ENCODE assay signal across 8 cellular contexts in the genomic region with DNA sequence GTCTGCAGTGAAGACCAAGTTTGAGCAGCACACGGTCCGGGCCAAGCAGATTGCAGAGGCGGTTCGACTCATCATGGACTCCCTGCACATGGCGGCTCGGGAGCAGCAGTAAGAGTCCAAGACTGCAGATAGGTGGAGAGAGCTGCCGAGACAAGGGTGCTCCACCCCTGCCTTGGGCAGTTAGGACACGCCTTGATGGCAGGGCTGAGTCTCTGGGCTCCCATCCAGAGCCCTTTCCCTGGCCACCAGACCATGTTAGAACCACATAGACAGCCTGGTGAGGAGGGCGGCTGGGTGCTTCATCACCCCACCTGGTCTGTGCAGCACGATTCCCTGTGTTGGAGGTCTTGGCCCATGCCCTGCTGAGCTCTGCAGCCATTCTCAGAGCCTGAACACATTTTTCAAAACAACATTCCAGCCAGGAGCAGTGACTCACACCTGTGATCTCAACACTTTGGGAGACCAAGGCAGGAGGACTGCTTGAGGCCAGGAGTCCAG. TPM values are rescaled to one million over a fixed set of nuclear protein-coding genes. Genes with fewer than 3 reads are reported as not detected.
DNase-seq lines count a peak whose midpoint lies in the region; ATAC-seq, FAIRE-seq and TF ChIP-seq lines count a peak whose summit lies in the region.

No MANE protein-coding gene starts in this region.

- no peak for TF ChIP-seq POLR2A in H1 (IDR thresholded peaks at IDR 0.05; ENCODE audit: control extremely low read depth in 1 of 2, low read depth in 2 of 2, low read length in 2 of 2)

- no peaks in the 10 kb centered on the region for H3K79me2 ChIP-seq in H1 (ENCODE audit: control insufficient read depth in 1 of 2, insufficient read depth in 2 of 2, low read length in 2 of 2)

- no peak overlapping the region; a peak in 1 of 7 replicates for H3K9ac ChIP-seq in H1 (replicated peaks in 1 of 4; ENCODE audit: extremely low read depth in 1 of 4, low read depth in 3 of 4, low read length in 3 of 4)

- no peak overlapping the region for H3K23ac ChIP-seq in H1 (ENCODE audit: insufficient read length)

- H3K27ac ChIP-seq in H1 (ENCODE audit: low read depth, low read length), result no peak overlapping the region

- H2AFZ ChIP-seq in H1 (ENCODE audit: low read length), result no peak overlapping the region

- no peak overlapping the region for H4K91ac ChIP-seq in H1 (replicated peaks; ENCODE audit: insufficient read length, low read length)

- H3K4me2 ChIP-seq in H1 (ENCODE audit: insufficient read depth in 1 of 2, low read depth in 2 of 2, low read length in 2 of 2), result no peak overlapping the region

- H3K36me3 ChIP-seq in MG63 (peaks cover 90% of the 10 kb centered on the region), H1 (ENCODE audit: control insufficient read depth in 2 of 4, insufficient read depth in 4 of 4, low read length in 3 of 4) (peaks cover 45 to 78% (median 62%) of the 10 kb centered on the region in 4 experiments)

- H3K18ac ChIP-seq in H1 (ENCODE audit: extremely low read depth, low read length), result no peak overlapping the region

- H2BK12ac ChIP-seq in H1 (ENCODE audit: low read depth, low read length), result 0 out of 2 replicates have a peak overlapping the region, but pooled peaks have one; percentile 39

- peak; percentile 32 for ATAC-seq in left lobe of liver
- ATAC-seq in GM18870 (IDR thresholded peaks at IDR 0.05; ENCODE audit: unreplicated experiment), result no peak

- peak; percentile 73 for DNase-seq in Caki2 (ENCODE audit: low read depth)
- DNase-seq in MG63, result peak; percentile 64
- no peak for DNase-seq in H1 (ENCODE audit: low read depth in 1 of 2, low spot score in 2 of 2)
- no peak for DNase-seq in left lobe of liver (ENCODE audit: low spot score)
- DNase-seq in Kasumi-1 (lab: John Stamatoyannopoulos, UW), result no peak
- no peak for DNase-seq in NCI-H1694 (lab: John Stamatoyannopoulos, UW)
- no peak for DNase-seq in GM10248 (ENCODE audit: extremely low spot score)

- no peak overlapping the region for H3K14ac ChIP-seq in H1 (ENCODE audit: insufficient read length)

- FAIRE-seq in H1 (lab: Jason Lieb, UNC), result no peak

- CTCF ChIA-PET in H1 (lab: Charles Lee; ENCODE audit: partially characterized antibody) (interaction anchor here (1.0 to 3.2 kb wide), 16 partner anchors 9 to 217 kb away, joined by 3 to 26 read pairs (median 4); partner anchors contain the start of gene MIIP), GM10248 (lab: Yijun Ruan, JAX) (interaction anchor here (0.8 to 4.2 kb wide), 8 partner anchors 8 to 78 kb away, joined by 3 to 26 read pairs (median 5); no protein-coding TSS in a partner anchor)

- no peaks in the 10 kb centered on the region; the same call in 1 of the 2 replicates for H3K79me1 ChIP-seq in H1 (ENCODE audit: low read depth, low read length)

- no peak overlapping the region for H3K4me3 ChIP-seq in MG63
- no peak overlapping the region for H3K4me3 ChIP-seq in H1 (ENCODE audit: extremely low read depth in 1 of 4, insufficient read depth in 2 of 4, low read depth in 3 of 4, low read length in 4 of 4)

- no peak overlapping the region; the same call in 1 of the 2 replicates for H2BK5ac ChIP-seq in H1 (ENCODE audit: low read depth, low read length)

- H3K4ac ChIP-seq in H1 (replicated peaks; ENCODE audit: insufficient read length, low read depth, low read length), result no peak overlapping the region

- H4K8ac ChIP-seq in H1 (ENCODE audit: extremely low read depth, insufficient read depth, low read length), result peak overlapping the region; percentile 76; the same call in 1 of the 2 replicates

- H2BK20ac ChIP-seq in H1 (ENCODE audit: low read length), result no peak overlapping the region

- no peaks in the 10 kb centered on the region for H3K23me2 ChIP-seq in H1 (ENCODE audit: low read depth, low read length)

- in situ Hi-C loops in Caki2 (cut with HindIII; ENCODE audit: low pct_unique_long_range_greater_than_20kb, low sequenced_read_pairs), result no loop called here

- H3K56ac ChIP-seq in H1 (replicated peaks; ENCODE audit: insufficient read length, low read depth, low read length), result no peak overlapping the region

- no peak overlapping the region for H2BK15ac ChIP-seq in H1 (ENCODE audit: low read length)

- H3K9me3 ChIP-seq in MG63 (no peaks in the 10 kb centered on the region), H1 (ENCODE audit: insufficient read depth in 2 of 2, low read depth in 1 of 2, low read length in 1 of 2) (peaks cover 0 to 2% of the 10 kb centered on the region in 2 experiments; a peak in 1 of 4 replicates)

- H3K27me3 ChIP-seq in MG63, result no peaks in the 10 kb centered on the region
- no peaks in the 10 kb centered on the region for H3K27me3 ChIP-seq in H1 (replicated peaks in 1 of 4; ENCODE audit: control insufficient read depth in 3 of 4, extremely low read depth in 1 of 4, insufficient read depth in 3 of 4, low read length in 3 of 4)

- no peak overlapping the region for H2AK5ac ChIP-seq in H1 (ENCODE audit: low read depth, low read length)

- 90% methylated on average over 10 of the region's 10 CpGs; no CpG with 5 or more reads in 1 of the 2 experiments for WGBS in H1 (ENCODE audit: extremely low coverage in 1 of 2, insufficient coverage in 1 of 2, insufficient read length in 1 of 2, insufficient replicate concordance in 2 of 2, low coverage in 1 of 2, low lambda C conversion rate in 2 of 2, missing lambda C conversion rate in 1 of 2), 2 experiments

- TF ChIP-seq CTCF in H1 (IDR thresholded peaks at IDR 0.05; ENCODE audit: control extremely low read depth in 1 of 3, insufficient read depth in 1 of 3, low read depth in 1 of 3, low read length in 3 of 3) (no peak), GM10248 (IDR thresholded peaks at IDR 0.05; ENCODE audit: control extremely low read depth, extremely low read depth, low read depth, missing control alignments) (no peak)

- TF ChIP-seq EP300 in H1 (IDR thresholded peaks at IDR 0.05; ENCODE audit: borderline replicate concordance in 1 of 2, low read depth in 2 of 2, low read length in 2 of 2), result no peak

- H2BK120ac ChIP-seq in H1 (replicated peaks; ENCODE audit: low read depth, low read length), result no peak overlapping the region

- POLR2A ChIA-PET in H1 (lab: Charles Lee; ENCODE audit: partially characterized antibody), result interaction anchor here (1.4 to 3.1 kb wide), 3 partner anchors 8 to 24 kb away, joined by 5 to 15 read pairs (median 6); partner anchors contain the start of gene MFN2
- POLR2A ChIA-PET in GM10248 (lab: Yijun Ruan, JAX), result no interaction called here

- peaks cover 0 to 11% of the 10 kb centered on the region in 2 experiments for H4K20me1 ChIP-seq in H1 (replicated peaks in 1 of 2; ENCODE audit: control insufficient read depth in 1 of 2, insufficient read depth in 2 of 2, low read length in 2 of 2)

- TF ChIP-seq RAD21 in H1 (IDR thresholded peaks at IDR 0.05 in 1 of 2, conservative IDR thresholded peaks at IDR 0.05 in 1 of 2; ENCODE audit: low read depth in 2 of 2, low read length in 2 of 2), result no peak

- no peak overlapping the region for H4K5ac ChIP-seq in H1 (ENCODE audit: insufficient read length, low read depth, low read length)

- no peaks in the 10 kb centered on the region for H3K4me1 ChIP-seq in H1 (replicated peaks in 1 of 4; ENCODE audit: control insufficient read depth in 3 of 4, insufficient read depth in 4 of 4, low read length in 3 of 4)

TF ChIP-seq in H1, 55 proteins besides CTCF, POLR2A, EP300 and RAD21 (continues in another document):
- TF ChIP-seq YY1 (IDR thresholded peaks at IDR 0.05; ENCODE audit: low read depth, low read length) (no peak), RBBP5 (IDR thresholded peaks at IDR 0.05; ENCODE audit: borderline replicate concordance, low read depth, low read length) (no peak), RXRA (IDR thresholded peaks at IDR 0.05; ENCODE audit: insufficient read depth, low read depth, low read length) (no peak), PHF8 (conservative IDR thresholded peaks at IDR 0.05; ENCODE audit: low read depth, low read length) (no peak), POLR2AphosphoS5 (IDR thresholded peaks at IDR 0.05; ENCODE audit: low read depth, low read length) (no peak), KDM1A (IDR thresholded peaks at IDR 0.05; ENCODE audit: borderline replicate concordance, low read length) (no peak), KDM5A (IDR thresholded peaks at IDR 0.05; ENCODE audit: low read length) (no peak), ZNF274 (IDR thresholded peaks at IDR 0.05; ENCODE audit: borderline replicate concordance, extremely low read depth, low read length) (no peak), SRF (IDR thresholded peaks at IDR 0.05; ENCODE audit: low read depth, low read length) (no peak)

RNA-seq across cellular contexts. Expression of gene MIIP, which starts 17.3 kb away (rescaled TPM):
- total RNA-seq in Caki2 (2014; rRNA removed; shearing (Covaris generic); ENCODE audit: low replicate concordance), result 23.1 and 35.8 TPM in 2 replicates
- 33.8 and 35.9 TPM in 2 replicates for total RNA-seq in MG63 (2014; rRNA removed; shearing (Covaris generic); ENCODE audit: low replicate concordance)
- 65.5 and 66.1 TPM in 2 replicates for total RNA-seq in H1 (2021; fragmentation: NEBNext Ultra II Directional; extraction: Animal tissue kit (Norgen Biotek cat#: 25700))
- 106 and 149 TPM in 2 replicates for polyA plus RNA-seq in H1 (2011; rRNA removed)
- 92.6 TPM for polyA plus RNA-seq in H1 (2011; cell fraction: cytosol; rRNA removed)
- polyA plus RNA-seq in H1 (2011; cell fraction: nucleus; rRNA removed), result 266 TPM
- 57.0 to 78.2 TPM (median 75.2 TPM) in 4 replicates for polyA plus RNA-seq in H1 (2012, experiment 1 of 2)
- polyA plus RNA-seq in H1 (2012, experiment 2 of 2), result 75.0 TPM
- polyA plus RNA-seq in H1 (2013, experiment 1 of 2), result 49.8 TPM
- polyA plus RNA-seq in H1 (2013, experiment 2 of 2), result 49.9 TPM
- polyA minus RNA-seq in H1 (2011; rRNA and poly(A)+ RNA removed), result 31.7 and 34.1 TPM in 2 replicates
- 33.5 TPM for polyA minus RNA-seq in H1 (2011; cell fraction: cytosol; rRNA and poly(A)+ RNA removed)
- polyA minus RNA-seq in H1 (2011; cell fraction: nucleus; rRNA and poly(A)+ RNA removed), result 47.5 TPM
- total RNA-seq in left lobe of liver, result 10.1 TPM

RNA-seq across cellular contexts. Expression of gene MFN2, which starts 21.8 kb away (rescaled TPM):
- total RNA-seq in Caki2 (2014; rRNA removed; shearing (Covaris generic); ENCODE audit: low replicate concordance), result 21.9 and 26.4 TPM in 2 replicates
- total RNA-seq in MG63 (2014; rRNA removed; shearing (Covaris generic); ENCODE audit: low replicate concordance), result 25.2 and 43.7 TPM in 2 replicates
- total RNA-seq in H1 (2021; fragmentation: NEBNext Ultra II Directional; extraction: Animal tissue kit (Norgen Biotek cat#: 25700)), result 58.2 and 62.5 TPM in 2 replicates
- polyA plus RNA-seq in H1 (2011; rRNA removed), result 34.0 and 42.0 TPM in 2 replicates
- polyA plus RNA-seq in H1 (2011; cell fraction: cytosol; rRNA removed), result 45.9 TPM
- 63.9 TPM for polyA plus RNA-seq in H1 (2011; cell fraction: nucleus; rRNA removed)
- 45.7 to 57.9 TPM (median 51.8 TPM) in 4 replicates for polyA plus RNA-seq in H1 (2012, experiment 1 of 2)
- 28.5 TPM for polyA plus RNA-seq in H1 (2012, experiment 2 of 2)
- polyA plus RNA-seq in H1 (2013, experiment 1 of 2), result 28.3 TPM
- 25.5 TPM for polyA plus RNA-seq in H1 (2013, experiment 2 of 2)
- 63.6 and 69.2 TPM in 2 replicates for polyA minus RNA-seq in H1 (2011; rRNA and poly(A)+ RNA removed)
- polyA minus RNA-seq in H1 (2011; cell fraction: cytosol; rRNA and poly(A)+ RNA removed), result 28.5 TPM
- polyA minus RNA-seq in H1 (2011; cell fraction: nucleus; rRNA and poly(A)+ RNA removed), result 23.9 TPM
- total RNA-seq in left lobe of liver, result 45.0 TPM

Comparison
In these comparisons a context has a peak if more than half of its experiments do, and no peak if none do; other contexts are left out.
1. DNase-seq: peak in Caki2 (single experiment) and MG63 (single experiment); none in H1 (0 of 2), left lobe of liver (single experiment), Kasumi-1 (0 of 2), NCI-H1694 (single experiment) and GM10248 (single experiment).